Comparison of ENCODE assay signal across 23 cellular contexts in genomic region chr1:234264832-234265231, GRCh38.
DNase-seq lines count a peak whose midpoint lies in the region; ATAC-seq and TF ChIP-seq lines count a peak whose summit lies in the region.
"Had no signal": no experiment of that assay in that cellular context is flagged by ENCODE, and none has a peak within 500 bp of the region (broad histone marks: within the 10 kb centered on the region; RNA-seq: fewer than 3 reads in every experiment).

No MANE protein-coding gene starts in this region.

- no peak for DNase-seq in stimulated activated naive CD8-positive, alpha-beta T cell treated with anti-CD3 and anti-CD28 coated beads, Interleukin-15, amount 100 ng/mL, for 72 hours
- DNase-seq in stimulated activated naive CD8-positive, alpha-beta T cell treated with anti-CD3 and anti-CD28 coated beads, Interleukin-15, Interleukin-2, amounts not matched to agents 100 U/mL and 50 U/mL, for 24 hours, result no peak
- DNase-seq in progenitor cell of endocrine pancreas (ENCODE audit: low spot score, unreplicated experiment) (no peak), upper lobe of right lung (no peak)
- no peak for DNase-seq in activated naive CD4-positive, alpha-beta T cell treated with Interleukin-2 at 50 U/mL for 16 hours
- DNase-seq: 8988T; ACHN; AML-193; BE2C; CD4-positive, alpha-beta T cell; CD8-positive, alpha-beta memory T cell; DMS 273 treated with DMSO at 0.1 percent for 48 hours; DMS79; EL; GDM1; HFFc6 had no signal

- H3K27ac Mint-ChIP-seq in stimulated activated naive CD8-positive, alpha-beta T cell treated with anti-CD3 and anti-CD28 coated beads, Interleukin-15, amount 100 ng/mL, for 72 hours, result no peak overlapping the region
- peak overlapping the region; percentile 15 for H3K27ac Mint-ChIP-seq in progenitor cell of endocrine pancreas
- H3K27ac Mint-ChIP-seq: CD4-positive, alpha-beta T cell; CD8-positive, alpha-beta memory T cell; GM23338; HFFc6 had no signal

- H3K9me3 ChIP-seq in upper lobe of right lung, result no peaks in the 10 kb centered on the region
- H3K9me3 ChIP-seq: A549, BE2C, HAP-1 had no signal

- intact Hi-C loops in upper lobe of right lung (cut with DNase I), result no loop called here

- H3K27me3 Mint-ChIP-seq in stimulated activated naive CD8-positive, alpha-beta T cell treated with anti-CD3 and anti-CD28 coated beads, Interleukin-15, amount 100 ng/mL, for 72 hours, result no peaks in the 10 kb centered on the region
- peaks cover 7% of the 10 kb centered on the region for H3K27me3 Mint-ChIP-seq in progenitor cell of endocrine pancreas
- H3K27me3 Mint-ChIP-seq: CD4-positive, alpha-beta T cell had no signal

- no peak overlapping the region for H3K4me3 Mint-ChIP-seq in stimulated activated naive CD8-positive, alpha-beta T cell treated with anti-CD3 and anti-CD28 coated beads, Interleukin-15, amount 100 ng/mL, for 72 hours
- H3K4me3 Mint-ChIP-seq in progenitor cell of endocrine pancreas (ENCODE audit: low read depth), result no peak overlapping the region
- H3K4me3 Mint-ChIP-seq: CD14-positive monocyte; CD4-positive, alpha-beta T cell; CD8-positive, alpha-beta memory T cell; GM23338; HFFc6 had no signal

- H3K36me3 ChIP-seq in upper lobe of right lung, result no peaks in the 10 kb centered on the region
- H3K36me3 ChIP-seq: BE2C; BLaER1 treated with 17β-estradiol and CSF1 and Interleukin-3, amounts not matched to agents 10 nM and 100 nM; HAP-1 had no signal

- TF ChIP-seq CTCF in progenitor cell of endocrine pancreas (IDR thresholded peaks at IDR 0.05; ENCODE audit: unreplicated experiment), result no peak
- TF ChIP-seq CTCF in upper lobe of right lung (IDR thresholded peaks at IDR 0.05), result no peak

- H3K27ac ChIP-seq in upper lobe of right lung, result no peak overlapping the region
- H3K27ac ChIP-seq: A549; BLaER1 treated with 17β-estradiol and CSF1 and Interleukin-3, amounts not matched to agents 10 nM and 100 nM had no signal

- H3K4me3 ChIP-seq in upper lobe of right lung, result no peak overlapping the region
- H3K4me3 ChIP-seq: A549; BLaER1 treated with 17β-estradiol and CSF1 and Interleukin-3, amounts not matched to agents 10 nM and 100 nM; GM12878; GM23338; HAP-1 had no signal

- peak; percentile 16 for ATAC-seq in stimulated activated naive CD8-positive, alpha-beta T cell treated with anti-CD3 and anti-CD28 coated beads, Interleukin-15, amount 100 ng/mL, for 72 hours
- ATAC-seq in stimulated activated naive CD8-positive, alpha-beta T cell treated with anti-CD3 and anti-CD28 coated beads, Interleukin-15, Interleukin-2, amounts not matched to agents 100 U/mL and 50 U/mL, for 24 hours, result no peak
- ATAC-seq in upper lobe of right lung, result peak; percentile 26
- ATAC-seq in HG02623 (IDR thresholded peaks at IDR 0.05; ENCODE audit: unreplicated experiment), result no peak
- ATAC-seq: GM12878, GM23338 had no signal

- peaks cover 47% of the 10 kb centered on the region for H3K4me1 Mint-ChIP-seq in stimulated activated naive CD8-positive, alpha-beta T cell treated with anti-CD3 and anti-CD28 coated beads, Interleukin-15, amount 100 ng/mL, for 72 hours
- H3K4me1 Mint-ChIP-seq in progenitor cell of endocrine pancreas (ENCODE audit: low read depth), result peaks cover 13% of the 10 kb centered on the region

- H3K4me1 ChIP-seq in upper lobe of right lung, result no peaks in the 10 kb centered on the region
- H3K4me1 ChIP-seq: BE2C, HAP-1 had no signal

- H3K9me3 Mint-ChIP-seq in stimulated activated naive CD8-positive, alpha-beta T cell treated with anti-CD3 and anti-CD28 coated beads, Interleukin-15, amount 100 ng/mL, for 72 hours, result no peaks in the 10 kb centered on the region
- H3K9me3 Mint-ChIP-seq in progenitor cell of endocrine pancreas (ENCODE audit: low read depth), result no peaks in the 10 kb centered on the region
- H3K9me3 Mint-ChIP-seq: CD4-positive, alpha-beta T cell; CD8-positive, alpha-beta memory T cell had no signal

- H3K27me3 ChIP-seq in upper lobe of right lung, result no peaks in the 10 kb centered on the region
- H3K27me3 ChIP-seq: BLaER1 treated with 17β-estradiol and CSF1 and Interleukin-3, amounts not matched to agents 10 nM and 100 nM had no signal

- H3K36me3 Mint-ChIP-seq in progenitor cell of endocrine pancreas (ENCODE audit: insufficient read depth), result no peaks in the 10 kb centered on the region
- H3K36me3 Mint-ChIP-seq: CD14-positive monocyte had no signal

Comparison
In these comparisons a context has a peak if more than half of its experiments do, and no peak if none do; other contexts are left out.
1. ATAC-seq: peak in stimulated activated naive CD8-positive, alpha-beta T cell treated with anti-CD3 and anti-CD28 coated beads, Interleukin-15, amount 100 ng/mL, for 72 hours (single experiment) and upper lobe of right lung (single experiment); none in stimulated activated naive CD8-positive, alpha-beta T cell treated with anti-CD3 and anti-CD28 coated beads, Interleukin-15, Interleukin-2, amounts not matched to agents 100 U/mL and 50 U/mL, for 24 hours (single experiment) and HG02623 (single experiment).